In the genomic region with DNA sequence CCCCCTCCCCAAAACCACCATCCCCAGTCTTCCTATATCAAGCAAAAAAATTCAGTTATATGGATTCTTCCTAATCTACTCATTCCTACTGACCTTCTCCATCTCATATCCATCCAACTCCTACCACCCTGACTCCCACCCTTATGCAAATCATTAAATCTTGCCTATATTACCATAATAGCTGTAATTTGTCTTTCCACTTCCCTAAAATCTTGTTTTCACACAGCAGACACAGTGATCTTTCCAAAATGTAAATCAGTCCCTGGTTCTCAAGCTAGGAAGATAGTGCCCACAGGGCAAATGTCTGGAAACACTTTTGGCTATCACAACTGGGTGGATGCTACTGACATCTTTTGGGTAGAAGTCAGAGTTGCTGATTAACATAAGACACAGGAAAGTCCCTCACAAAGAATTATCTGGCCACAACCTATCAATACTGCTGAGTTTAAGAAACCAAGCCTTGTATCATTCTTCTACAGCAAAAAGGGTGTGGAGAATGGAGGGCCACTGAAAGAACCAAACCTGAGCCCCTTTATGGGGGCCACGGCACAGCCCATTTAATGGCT, we compare ENCODE assay signal across 8 cellular contexts. TPM values are rescaled to one million over a fixed set of nuclear protein-coding genes. Genes with fewer than 3 reads are reported as not detected.
DNase-seq lines count a peak whose midpoint lies in the region; ATAC-seq and TF ChIP-seq lines count a peak whose summit lies in the region.

No MANE protein-coding gene starts in this region.

- H3K36me3 ChIP-seq in RWPE2 (ENCODE audit: low read depth), result peaks cover 50% of the 10 kb centered on the region
- H3K36me3 ChIP-seq in spleen, result peaks cover 0 to 46% (median 18%) of the 10 kb centered on the region in 6 donors

- no peak for DNase-seq in T-helper 1 cell
- no peak for DNase-seq in RWPE2 (ENCODE audit: low spot score)
- DNase-seq in fibroblast of mammary gland (ENCODE audit: low read depth), result no peak
- DNase-seq in spleen, result no peak
- DNase-seq in COLO668 (lab: John Stamatoyannopoulos, UW; ENCODE audit: unreplicated experiment), result no peak
- no peak for DNase-seq in NCI-H2196 (lab: John Stamatoyannopoulos, UW; ENCODE audit: unreplicated experiment)

- no peaks in the 10 kb centered on the region for H3K9me3 ChIP-seq in RWPE2 (ENCODE audit: severe bottlenecking)
- H3K9me3 ChIP-seq in spleen, result no peaks in the 10 kb centered on the region

- H3K4me1 ChIP-seq in RWPE2 (ENCODE audit: insufficient read depth, poor library complexity, severe bottlenecking), result peaks cover 6% of the 10 kb centered on the region
- peaks cover 17 to 60% (median 47%) of the 10 kb centered on the region in 6 donors for H3K4me1 ChIP-seq in spleen

- H3K4me1 Mint-ChIP-seq in T-helper 1 cell treated with Interleukin-12 subunit alpha and Interleukin-12 subunit beta and Interleukin-4 antibody, amounts not matched to agents 30 μg/mL and 1 μg/mL, for 36 hours (ENCODE audit: low read depth), result peaks cover 54% of the 10 kb centered on the region

- TF ChIP-seq CTCF in RWPE2 (IDR thresholded peaks at IDR 0.05; ENCODE audit: poor library complexity, severe bottlenecking) (no peak), fibroblast of mammary gland (conservative IDR thresholded peaks at IDR 0.05; ENCODE audit: control insufficient read depth, insufficient read depth, low read depth, low read length) (no peak), spleen (IDR thresholded peaks at IDR 0.05 in 8 of 11, conservative IDR thresholded peaks at IDR 0.05 in 3 of 11) (no peak)

- no peaks in the 10 kb centered on the region for H3K9me3 Mint-ChIP-seq in T-helper 1 cell treated with Interleukin-12 subunit alpha and Interleukin-12 subunit beta and Interleukin-4 antibody, amounts not matched to agents 30 μg/mL and 1 μg/mL, for 36 hours

- ATAC-seq in RWPE2 (ENCODE audit: low read depth) (no peak), GM19324 (IDR thresholded peaks at IDR 0.05; ENCODE audit: low FRiP score, unreplicated experiment) (no peak)

- peak overlapping the region; percentile 86 for H3K4me3 Mint-ChIP-seq in T-helper 1 cell treated with Interleukin-12 subunit alpha and Interleukin-12 subunit beta and Interleukin-4 antibody, amounts not matched to agents 30 μg/mL and 1 μg/mL, for 36 hours

- H3K27me3 ChIP-seq in RWPE2 (ENCODE audit: insufficient read depth, poor library complexity, severe bottlenecking), result no peaks in the 10 kb centered on the region
- no peaks in the 10 kb centered on the region for H3K27me3 ChIP-seq in spleen (replicated peaks in 1 of 7)

- H3K27ac ChIP-seq in RWPE2 (ENCODE audit: poor library complexity, severe bottlenecking) (no peak overlapping the region), spleen (peak overlapping the region in 6 of 8 donors; percentile 29 to 95 (median 91))

- H3K36me3 Mint-ChIP-seq in T-helper 1 cell treated with Interleukin-12 subunit alpha and Interleukin-12 subunit beta and Interleukin-4 antibody, amounts not matched to agents 30 μg/mL and 1 μg/mL, for 36 hours (ENCODE audit: low read depth), result peaks cover 34% of the 10 kb centered on the region

- peak overlapping the region; percentile 93 for H3K27ac Mint-ChIP-seq in T-helper 1 cell treated with Interleukin-12 subunit alpha and Interleukin-12 subunit beta and Interleukin-4 antibody, amounts not matched to agents 30 μg/mL and 1 μg/mL, for 36 hours

- no peaks in the 10 kb centered on the region for H3K27me3 Mint-ChIP-seq in T-helper 1 cell treated with Interleukin-12 subunit alpha and Interleukin-12 subunit beta and Interleukin-4 antibody, amounts not matched to agents 30 μg/mL and 1 μg/mL, for 36 hours (ENCODE audit: low read depth)

- WGBS in spleen, 5 donors, result 73 to 91% (median 88%) methylated on average over 1 of the region's 1 CpG

- TF ChIP-seq POLR2A in spleen (IDR thresholded peaks at IDR 0.05), result no peak

- peak overlapping the region; percentile 81 for H3K4me3 ChIP-seq in RWPE2 (ENCODE audit: severe bottlenecking)
- peak overlapping the region; percentile 84 for H3K4me3 ChIP-seq in fibroblast of mammary gland (ENCODE audit: control insufficient read depth, low read depth, low read length)
- H3K4me3 ChIP-seq in spleen, result peak overlapping the region in 7 of 8 donors; percentile 62 to 90 (median 70)

- intact Hi-C loops in spleen (cut with DNase I; ENCODE audit: low total_unique reads), result no loop called here

RNA-seq across cellular contexts. Expression of a gene that starts 1.4 kb away (rescaled TPM):
- total RNA-seq in spleen, result 10 to 100 TPM; 22.9 to 33.5 (median 25.4) TPM
- 10 to 100 TPM; 32.6 to 42.1 (median 36.6) TPM for polyA plus RNA-seq in spleen

RNA-seq across cellular contexts. Expression of a gene that starts 8.4 kb away (rescaled TPM):
- total RNA-seq in spleen, result 10 to 100 TPM; 11.5 to 24.5 (median 16.2) TPM
- polyA plus RNA-seq in spleen, result 10 to 100 TPM; 60.9 to 75.6 (median 61.6) TPM

RNA-seq across cellular contexts. Expression of a gene that starts 8.6 kb away (rescaled TPM):
- total RNA-seq in spleen, result 10 to 100 TPM; 31.9 to 57.8 (median 42.2) TPM
- polyA plus RNA-seq in spleen, result 10 to 100 TPM; 26.0 to 43.4 (median 41.0) TPM

RNA-seq across cellular contexts. Expression of a gene that starts 8.8 kb away (rescaled TPM):
- total RNA-seq in spleen, result 10 to 100 TPM; 44.1 to 64.0 (median 58.7) TPM
- 10 to 100 TPM; 23.3 to 40.8 (median 27.7) TPM for polyA plus RNA-seq in spleen
